Comparison of ENCODE assay signal across 24 cellular contexts in the genomic region with DNA sequence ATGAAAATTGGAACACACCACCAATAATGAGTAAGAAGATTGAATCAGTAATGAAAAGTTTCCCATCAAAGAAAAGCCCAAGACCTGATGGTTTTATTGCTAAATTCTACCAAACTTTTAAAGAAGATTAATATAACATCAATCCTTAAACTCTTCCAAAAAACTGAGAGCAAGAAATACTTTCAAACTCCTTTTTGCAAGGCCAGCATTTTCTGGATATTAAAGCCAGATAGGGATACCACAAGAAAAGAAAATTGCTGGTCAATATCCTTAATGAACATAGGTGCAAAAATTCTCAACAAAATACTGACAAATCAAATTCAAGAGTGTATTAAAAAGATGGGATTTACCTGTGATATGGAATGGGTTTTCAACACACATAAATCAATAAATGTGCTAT.
A peak's percentile ranks its signal among the peaks of the same experiment; 100 is the strongest.
DNase-seq lines count a peak whose midpoint lies in the region; ATAC-seq, FAIRE-seq and TF ChIP-seq lines count a peak whose summit lies in the region.
"Had no signal": no experiment of that assay in that cellular context is flagged by ENCODE, and none has a peak within 500 bp of the region (broad histone marks: within the 10 kb centered on the region; RNA-seq: fewer than 3 reads in every experiment).

No MANE protein-coding gene starts in this region.

- H3K9me3 ChIP-seq in HepG2 (ENCODE audit: low read length) (no peaks in the 10 kb centered on the region), right lobe of liver (no peaks in the 10 kb centered on the region), K562 (replicated peaks; ENCODE audit: control insufficient read depth, insufficient read depth, low read depth, low read length) (no peaks in the 10 kb centered on the region), small intestine (ENCODE audit: control insufficient read depth, low read depth) (no peaks in the 10 kb centered on the region)
- H3K9me3 ChIP-seq: BE2C, BLaER1 had no signal

- no peak for TF ChIP-seq EP300 in HepG2 (IDR thresholded peaks at IDR 0.05; ENCODE audit: low read depth in 2 of 2, low read length in 2 of 2)
- no peak for TF ChIP-seq EP300 in HepG2 (CRISPR knock-in tag; IDR thresholded peaks at IDR 0.05; ENCODE audit: borderline replicate concordance)
- TF ChIP-seq EP300 in K562 (IDR thresholded peaks at IDR 0.05; ENCODE audit: low read length) = no peak

- TF ChIP-seq RAD21 in HepG2 (CRISPR knock-in tag; IDR thresholded peaks at IDR 0.05) (no peak), K562 (CRISPR knock-in tag; conservative IDR thresholded peaks at IDR 0.05 in 1 of 2, IDR thresholded peaks at IDR 0.05 in 1 of 2) (no peak)

- H4K20me1 ChIP-seq in HepG2 (ENCODE audit: insufficient read depth, low read length) = no peaks in the 10 kb centered on the region
- H4K20me1 ChIP-seq in K562 (replicated peaks; ENCODE audit: control insufficient read depth, insufficient read depth, low read length) = no peaks in the 10 kb centered on the region
- H4K20me1 ChIP-seq: BLaER1 had no signal

- H3K4me1 ChIP-seq in HepG2 (ENCODE audit: insufficient read depth, low read length) (no peaks in the 10 kb centered on the region), right lobe of liver (no peaks in the 10 kb centered on the region), K562 (replicated peaks in 1 of 2; ENCODE audit: control insufficient read depth in 2 of 2, insufficient read depth in 2 of 2, low read length in 2 of 2) (no peaks in the 10 kb centered on the region), small intestine (ENCODE audit: control insufficient read depth in 2 of 2, insufficient read depth in 1 of 2, low read depth in 1 of 2, low read length in 1 of 2) (no peaks in the 10 kb centered on the region)
- H3K4me1 ChIP-seq: BE2C, BLaER1 had no signal

- H3K4me3 ChIP-seq in HepG2 (replicated peaks in 1 of 3; ENCODE audit: insufficient read depth in 1 of 3, low read depth in 2 of 3, low read length in 3 of 3) (no peak overlapping the region), right lobe of liver (no peak overlapping the region), K562 (no peak overlapping the region), small intestine (ENCODE audit: low read depth in 1 of 2, low read length in 2 of 2) (no peak overlapping the region)
- H3K4me3 ChIP-seq: BLaER1, GM12878 had no signal

- ATAC-seq in HepG2 = no peak
- ATAC-seq in right lobe of liver = no peak
- no peak for ATAC-seq in K562
- ATAC-seq: GM12878 had no signal

- H3K36me3 ChIP-seq in HepG2 (replicated peaks in 1 of 2; ENCODE audit: control insufficient read depth in 1 of 2, insufficient read depth in 2 of 2, low read length in 2 of 2) = no peaks in the 10 kb centered on the region
- H3K36me3 ChIP-seq in right lobe of liver = no peaks in the 10 kb centered on the region
- no peaks in the 10 kb centered on the region for H3K36me3 ChIP-seq in K562 (ENCODE audit: control insufficient read depth, insufficient read depth, low read length)
- no peaks in the 10 kb centered on the region for H3K36me3 ChIP-seq in small intestine (ENCODE audit: control insufficient read depth in 2 of 2, insufficient read depth in 2 of 2, low read length in 2 of 2)
- H3K36me3 ChIP-seq: BE2C, BLaER1 had no signal

- no peak for DNase-seq in HepG2 (ENCODE audit: low spot score)
- no peak for DNase-seq in right lobe of liver
- no peak for DNase-seq in K562 (ENCODE audit: extremely low read depth in 1 of 4, low spot score in 3 of 4)
- no peak for DNase-seq in stimulated activated CD4-positive, alpha-beta T cell treated with anti-CD3 and anti-CD28 coated beads, Interleukin-4, amount 100 ng/mL, for 4 hours
- DNase-seq in small intestine = no peak
- DNase-seq: ACHN; BE2C; C1 segment of cervical spinal cord; CD4-positive, alpha-beta memory T cell; CD4-positive, CD25-positive, alpha-beta regulatory T cell; CD8-positive, alpha-beta memory T cell; COR-L47; DMS 273 treated with DMSO at 0.1 percent for 48 hours; DMS153; DMS53; DMS79; DND-41; EL; GDM1 had no signal

- BruUV-seq in HepG2 (replicated peaks; lab: Mats Ljungman, UMichigan) = no TSS peak
- BruUV-seq in K562 (replicated peaks; lab: Mats Ljungman, UMichigan) = no TSS peak

- TF ChIP-seq POLR2A in HepG2 (IDR thresholded peaks at IDR 0.05; ENCODE audit: insufficient read depth in 1 of 2, low read depth in 2 of 2, low read length in 2 of 2) (no peak), right lobe of liver (IDR thresholded peaks at IDR 0.05) (no peak), K562 (conservative IDR thresholded peaks at IDR 0.05) (no peak)

- H3K27me3 ChIP-seq in HepG2 (ENCODE audit: control insufficient read depth in 1 of 2, insufficient read depth in 2 of 2, low read length in 2 of 2) (no peaks in the 10 kb centered on the region), right lobe of liver (no peaks in the 10 kb centered on the region), K562 (ENCODE audit: control insufficient read depth in 2 of 2, insufficient read depth in 2 of 2, low read length in 2 of 2) (no peaks in the 10 kb centered on the region), small intestine (ENCODE audit: control insufficient read depth in 2 of 2, insufficient read depth in 2 of 2, low read length in 2 of 2) (no peaks in the 10 kb centered on the region)
- H3K27me3 ChIP-seq: BE2C, BLaER1 had no signal

- no peak overlapping the region for H3K9ac ChIP-seq in HepG2 (ENCODE audit: insufficient read depth, low read depth, low read length)
- H3K9ac ChIP-seq in K562 (ENCODE audit: insufficient read depth in 1 of 2, low read depth in 2 of 2, low read length in 2 of 2) = no peak overlapping the region
- H3K9ac ChIP-seq: BLaER1 had no signal

- in situ Hi-C loops in HepG2 (cut with HindIII; ENCODE audit: extremely low pct_ligation_motif_present, low pct_unique_long_range_greater_than_20kb) (no loop called here), K562 (cut with MboI) (no loop called here)

- POLR2A ChIA-PET in HepG2 (lab: Yijun Ruan, JAX) (no interaction called here), K562 (lab: Yijun Ruan, JAX) (no interaction called here)

- H3K4me2 ChIP-seq in HepG2 (ENCODE audit: low read depth, low read length) (no peak overlapping the region), K562 (ENCODE audit: insufficient read depth, low read length) (no peak overlapping the region)
- H3K4me2 ChIP-seq: BLaER1 had no signal

- H2AFZ ChIP-seq in HepG2 (ENCODE audit: low read length) (no peak overlapping the region), K562 (ENCODE audit: low read depth, low read length) (no peak overlapping the region)

- no peaks in the 10 kb centered on the region for H3K9me1 ChIP-seq in K562 (ENCODE audit: control insufficient read depth, insufficient read depth, low read length)

- no peak for TF ChIP-seq CTCF in HepG2 (CRISPR knock-in tag; IDR thresholded peaks at IDR 0.05)
- no peak for TF ChIP-seq CTCF in right lobe of liver (IDR thresholded peaks at IDR 0.05)
- TF ChIP-seq CTCF in K562 (IDR thresholded peaks at IDR 0.05 in 2 of 3, conservative IDR thresholded peaks at IDR 0.05 in 1 of 3; ENCODE audit: insufficient read depth in 2 of 3, low read depth in 1 of 3, low read length in 3 of 3) = no peak

- no peaks in the 10 kb centered on the region for H3K79me2 ChIP-seq in HepG2 (ENCODE audit: insufficient read depth, low read length)
- H3K79me2 ChIP-seq in K562 (ENCODE audit: control insufficient read depth, insufficient read depth, low read length) = no peaks in the 10 kb centered on the region

- intact Hi-C loops in HepG2 (cut with micrococcal nuclease; ENCODE audit: unreplicated experiment) (no loop called here), right lobe of liver (cut with DNase I) (no loop called here), K562 (cut with micrococcal nuclease) (no loop called here)

- CTCF ChIA-PET in HepG2 (lab: Yijun Ruan, JAX; ENCODE audit: low intra/inter-chr PET ratio, low total read pairs) = no interaction called here
- CTCF ChIA-PET in K562 (lab: Yijun Ruan, JAX; ENCODE audit: low intra/inter-chr PET ratio) = no interaction called here

- H3K27ac ChIP-seq in HepG2 (ENCODE audit: extremely low read length, insufficient read depth, low read length) (no peak overlapping the region), right lobe of liver (no peak overlapping the region), K562 (ENCODE audit: extremely low read depth, low read depth, low read length) (no peak overlapping the region), small intestine (ENCODE audit: low read depth in 1 of 2, low read length in 1 of 2) (no peak overlapping the region)
- H3K27ac ChIP-seq: 22Rv1, BLaER1 had no signal

- no peak for FAIRE-seq in HepG2 (lab: Jason Lieb, UNC)
- FAIRE-seq in K562 (lab: Jason Lieb, UNC) = no peak
- no peak for FAIRE-seq in small intestine (lab: Jason Lieb, UNC)
- FAIRE-seq: GM12878, GM12892, GM18507 had no signal

TF ChIP-seq in K562, 482 proteins besides CTCF, POLR2A, EP300 and RAD21 (continues in another document):
- TF ChIP-seq MAFG (tag; conservative IDR thresholded peaks at IDR 0.05) (0 out of 2 replicates have a peak, but pooled peaks have one; percentile 11), TGIF2 (CRISPR knock-in tag; IDR thresholded peaks at IDR 0.05) (no peak), MTA1 (IDR thresholded peaks at IDR 0.05; ENCODE audit: borderline replicate concordance) (no peak), ZNF316 (IDR thresholded peaks at IDR 0.05) (peak; percentile 27; the same call in 1 of the 2 replicates), ELK3 (CRISPR knock-in tag; IDR thresholded peaks at IDR 0.05) (no peak)

Comparison
In these comparisons a context has a peak if more than half of its experiments do, and no peak if none do; other contexts are left out.
1. Of the 241 proteins assayed by ChIP-seq in both HepG2 and K562: peak only in HepG2: none; only in K562: MAFG; in both: MAFF and MAFK; in neither: 238.